ENCODE assay signal across 28 cellular contexts in the genomic region with DNA sequence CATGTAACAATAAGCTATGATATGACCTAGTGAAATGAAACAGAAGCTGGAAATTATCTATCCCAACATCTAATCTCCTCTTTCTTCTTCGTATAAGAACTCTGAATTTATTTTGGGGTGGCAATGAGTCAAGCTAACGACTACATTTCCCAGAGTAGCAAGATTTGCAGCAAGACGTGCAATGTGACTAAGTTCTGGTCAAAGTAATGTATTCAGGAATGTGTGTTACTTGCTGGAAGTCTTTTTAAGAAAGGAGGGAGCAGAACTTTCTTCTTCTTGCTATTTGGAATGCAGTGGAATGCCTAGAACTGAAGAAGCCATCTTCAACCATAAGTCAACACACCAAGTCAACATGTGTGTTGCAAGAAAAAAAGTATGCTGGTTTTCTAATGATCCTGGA.
DNase-seq lines count a peak whose midpoint lies in the region; ATAC-seq and TF ChIP-seq lines count a peak whose summit lies in the region.
"Had no signal": no experiment of that assay in that cellular context is flagged by ENCODE, and none has a peak within 500 bp of the region (broad histone marks: within the 10 kb centered on the region; RNA-seq: fewer than 3 reads in every experiment).

No MANE protein-coding gene starts in this region.

- CTCF ChIA-PET in IMR-90 (lab: Yijun Ruan, JAX) = no interaction called here
- CTCF ChIA-PET in CD8-positive, alpha-beta memory T cell (lab: Charles Lee) = no interaction called here

- TF ChIP-seq POLR2A in IMR-90 (IDR thresholded peaks at IDR 0.05; ENCODE audit: low read depth, low read length) (no peak), body of pancreas (IDR thresholded peaks at IDR 0.05) (no peak)

- H2AK9ac ChIP-seq in IMR-90 (replicated peaks; ENCODE audit: low read depth, low read length, poor library complexity) = no peak overlapping the region

- H3K4me3 ChIP-seq in AG09309 (ENCODE audit: control insufficient read depth, low read depth, low read length) (no peak overlapping the region), IMR-90 (ENCODE audit: insufficient read depth, low read depth, low read length) (no peak overlapping the region), choroid plexus epithelial cell (ENCODE audit: low read depth, low read length) (no peak overlapping the region), left lung (no peak overlapping the region), body of pancreas (no peak overlapping the region)
- H3K4me3 ChIP-seq in CD8-positive, alpha-beta memory T cell (ENCODE audit: low read length) = no peak overlapping the region
- H3K4me3 ChIP-seq: cardiac muscle cell, heart right ventricle had no signal

- no peak overlapping the region for H3K9ac ChIP-seq in IMR-90 (ENCODE audit: low read depth, low read length)

- no peak overlapping the region for H3K18ac ChIP-seq in IMR-90 (ENCODE audit: low read depth, low read length)

- H2BK15ac ChIP-seq in IMR-90 (ENCODE audit: low read depth, low read length) = no peak overlapping the region

- peaks cover 0 to 6% (median 3%) of the 10 kb centered on the region in 5 donors for H3K9me3 Mint-ChIP-seq in CD8-positive, alpha-beta memory T cell

- H3K14ac ChIP-seq in IMR-90 (replicated peaks; ENCODE audit: low read depth, low read length) = no peak overlapping the region

- no peak for TF ChIP-seq CTCF in AG09309 (IDR thresholded peaks at IDR 0.05; ENCODE audit: control insufficient read depth, insufficient read depth, low read depth, low read length, missing control alignments)
- no peak for TF ChIP-seq CTCF in IMR-90 (conservative IDR thresholded peaks at IDR 0.05; ENCODE audit: low read depth, low read length)
- no peak for TF ChIP-seq CTCF in choroid plexus epithelial cell (conservative IDR thresholded peaks at IDR 0.05; ENCODE audit: low read depth, low read length)
- no peak for TF ChIP-seq CTCF in left lung (IDR thresholded peaks at IDR 0.05)
- TF ChIP-seq CTCF in body of pancreas (IDR thresholded peaks at IDR 0.05) = no peak

- H3K9me1 ChIP-seq in IMR-90 (ENCODE audit: insufficient read depth, low read length) = no peaks in the 10 kb centered on the region

- H3K9me3 ChIP-seq in IMR-90 (ENCODE audit: control insufficient read depth, insufficient read depth, low read length) (no peaks in the 10 kb centered on the region), left lung (no peaks in the 10 kb centered on the region), body of pancreas (no peaks in the 10 kb centered on the region)
- no peaks in the 10 kb centered on the region for H3K9me3 ChIP-seq in CD8-positive, alpha-beta memory T cell (ENCODE audit: low read length)
- H3K9me3 ChIP-seq: heart right ventricle had no signal

- no peaks in the 10 kb centered on the region for H4K20me1 ChIP-seq in IMR-90 (ENCODE audit: insufficient read depth, low read length)

- peak; percentile 65 for ATAC-seq in IMR-90 (ENCODE audit: low read depth)
- peak; percentile 49 for ATAC-seq in left lung
- ATAC-seq in body of pancreas = no peak
- ATAC-seq: heart right ventricle; HepG2; left cardiac atrium; naive thymus-derived CD4-positive, alpha-beta T cell; Right ventricle myocardium inferior; stimulated activated naive B cell treated with anti-CD40 and anti-IgM and Interleukin-4, amounts not matched to agents 10 μg/mL and 1 μg/mL and 100 μg/mL, for 72 hours had no signal

- H2AFZ ChIP-seq in IMR-90 (replicated peaks; ENCODE audit: low read length, poor library complexity) = no peak overlapping the region

- no peak overlapping the region for H2AK5ac ChIP-seq in IMR-90 (ENCODE audit: low read depth, low read length)

- H3K27me3 ChIP-seq in IMR-90 (ENCODE audit: control insufficient read depth, insufficient read depth, low read length) (no peaks in the 10 kb centered on the region), left lung (no peaks in the 10 kb centered on the region), body of pancreas (no peaks in the 10 kb centered on the region)
- no peaks in the 10 kb centered on the region for H3K27me3 ChIP-seq in CD8-positive, alpha-beta memory T cell (ENCODE audit: insufficient read depth, low read length, poor library complexity, severe bottlenecking)
- H3K27me3 ChIP-seq: cardiac muscle cell, heart right ventricle had no signal

- POLR2A ChIA-PET in IMR-90 (lab: Charles Lee; ENCODE audit: unreplicated experiment) = no interaction called here
- POLR2A ChIA-PET in CD8-positive, alpha-beta memory T cell (lab: Charles Lee) = no interaction called here

- H3K27me3 Mint-ChIP-seq in CD8-positive, alpha-beta memory T cell = no peaks in the 10 kb centered on the region
- H3K27me3 Mint-ChIP-seq: activated CD4-positive, alpha-beta memory T cell treated with anti-CD3 and anti-CD28 coated beads for 36 hours; naive thymus-derived CD4-positive, alpha-beta T cell; stimulated activated naive B cell treated with anti-CD40 and anti-IgM and Interleukin-4, amounts not matched to agents 10 μg/mL and 1 μg/mL and 100 μg/mL, for 72 hours had no signal

- no peak overlapping the region for H3K4ac ChIP-seq in IMR-90 (ENCODE audit: low read depth, low read length)

- TF ChIP-seq RAD21 in IMR-90 (IDR thresholded peaks at IDR 0.05; ENCODE audit: low read length) = no peak

- H4K8ac ChIP-seq in IMR-90 (ENCODE audit: low read depth in 2 of 2, low read length in 2 of 2) = no peak overlapping the region

- H3K27ac ChIP-seq in IMR-90 (ENCODE audit: insufficient read depth, low read length) = no peak overlapping the region
- H3K27ac ChIP-seq in left lung = no peak overlapping the region
- H3K27ac ChIP-seq in CD8-positive, alpha-beta memory T cell (ENCODE audit: low read depth, low read length) = no peak overlapping the region
- H3K27ac ChIP-seq in body of pancreas = no peak overlapping the region
- H3K27ac ChIP-seq: cardiac muscle cell, heart right ventricle had no signal

- no CpG with 5 or more reads among the region's 3 CpGs for WGBS in IMR-90 (ENCODE audit: extremely low coverage in 2 of 2, insufficient read length in 1 of 2), 2 experiments
- 51 to 61% methylated on average over 3 of the region's 3 CpGs for WGBS in body of pancreas, 2 donors

- dilution Hi-C loops in IMR-90 (cut with HindIII; ENCODE audit: low sequenced_read_pairs, unreplicated experiment) = no loop called here

- H4K5ac ChIP-seq in IMR-90 (ENCODE audit: low read depth, low read length) = no peak overlapping the region

- H3K36me3 Mint-ChIP-seq in CD8-positive, alpha-beta memory T cell = no peaks in the 10 kb centered on the region
- H3K36me3 Mint-ChIP-seq: activated CD4-positive, alpha-beta memory T cell treated with anti-CD3 and anti-CD28 coated beads for 36 hours; naive thymus-derived CD4-positive, alpha-beta T cell had no signal

- H3K4me1 ChIP-seq in IMR-90 (ENCODE audit: control insufficient read depth, insufficient read depth, low read length) (no peaks in the 10 kb centered on the region; the same call in 1 of the 2 replicates), left lung (peaks cover 0 to 20% of the 10 kb centered on the region in 2 donors), body of pancreas (no peaks in the 10 kb centered on the region)
- no peaks in the 10 kb centered on the region for H3K4me1 ChIP-seq in CD8-positive, alpha-beta memory T cell (ENCODE audit: insufficient read depth, low read length)

- no peak overlapping the region for H2BK20ac ChIP-seq in IMR-90 (ENCODE audit: low read depth, low read length)

- intact Hi-C loops in IMR-90 (cut with micrococcal nuclease) (loop anchor here (5.0 kb wide), 1 partner anchor 47 kb away; no protein-coding TSS in a partner anchor), left lung (cut with DNase I) (no loop called here), body of pancreas (cut with DNase I) (no loop called here)

- H3K56ac ChIP-seq in IMR-90 (ENCODE audit: extremely low read depth, insufficient read depth, low read length) = no peak overlapping the region

- no peak overlapping the region for H3K27ac Mint-ChIP-seq in CD8-positive, alpha-beta memory T cell
- H3K27ac Mint-ChIP-seq: activated CD4-positive, alpha-beta memory T cell treated with anti-CD3 and anti-CD28 coated beads for 36 hours; naive thymus-derived CD4-positive, alpha-beta T cell; stimulated activated naive B cell treated with anti-CD40 and anti-IgM and Interleukin-4, amounts not matched to agents 10 μg/mL and 1 μg/mL and 100 μg/mL, for 72 hours had no signal

- no peak overlapping the region for H3K23ac ChIP-seq in IMR-90 (ENCODE audit: low read depth, low read length)

- H3K4me1 Mint-ChIP-seq in CD8-positive, alpha-beta memory T cell = no peaks in the 10 kb centered on the region
- H3K4me1 Mint-ChIP-seq: naive thymus-derived CD4-positive, alpha-beta T cell had no signal

- no peak overlapping the region for H4K91ac ChIP-seq in IMR-90 (ENCODE audit: insufficient read depth, low read depth, low read length)

- DNase-seq in AG09309 (ENCODE audit: low read depth) (peak; percentile 46), IMR-90 (peak; percentile 67), choroid plexus epithelial cell (ENCODE audit: low read depth) (peak; percentile 69), left lung (no peak), RPMI8226 (no peak), body of pancreas (no peak)
- no peak for DNase-seq in CD8-positive, alpha-beta memory T cell
- no peak for DNase-seq in activated CD4-positive, alpha-beta T cell treated with anti-CD3 and anti-CD28 coated beads for 4 hours
- DNase-seq: activated CD4-positive, alpha-beta memory T cell treated with anti-CD3 and anti-CD28 coated beads for 36 hours; activated CD4-positive, CD25-positive, alpha-beta regulatory T cell; activated gamma-delta T cell treated with Interleukin-2 at 50 U/mL for 16 hours; activated T-cell treated with anti-CD3 and anti-CD28 coated beads for 4 hours; COR-L47; cortex of kidney; DMS79 treated with DMSO at 0.1 percent for 48 hours; H7; heart right ventricle; left cardiac atrium; mesendoderm; naive thymus-derived CD4-positive, alpha-beta T cell; NCI-H1105 treated with DMSO at 0.1 percent for 48 hours; NCI-H2029 treated with DMSO at 0.1 percent for 48 hours; stimulated activated CD4-positive, alpha-beta T cell treated with anti-CD3 and anti-CD28 coated beads, Interleukin-4, amount 100 ng/mL, for 24 hours; stimulated activated naive B cell treated with anti-CD40 and anti-IgM and Interleukin-4, amounts not matched to agents 10 μg/mL and 1 μg/mL and 100 μg/mL, for 72 hours; T1000 had no signal

- BruUV-seq in IMR-90 (replicated peaks; lab: Mats Ljungman, UMichigan) = no TSS peak

- H3K36me3 ChIP-seq in IMR-90 (ENCODE audit: control insufficient read depth, insufficient read depth, low read length) (no peaks in the 10 kb centered on the region), left lung (no peaks in the 10 kb centered on the region), body of pancreas (replicated peaks in 1 of 2; ENCODE audit: insufficient read depth in 1 of 2, low read depth in 2 of 2) (no peaks in the 10 kb centered on the region)
- H3K36me3 ChIP-seq in CD8-positive, alpha-beta memory T cell (ENCODE audit: insufficient read depth, low read length) = no peaks in the 10 kb centered on the region
- H3K36me3 ChIP-seq: cardiac muscle cell, heart right ventricle had no signal

- in situ Hi-C loops in IMR-90 (cut with MboI; ENCODE audit: low sequenced_read_pairs) = no loop called here

- peak overlapping the region; percentile 9 for H2BK5ac ChIP-seq in IMR-90 (ENCODE audit: low read depth, low read length, poor library complexity, severe bottlenecking)

- H3K79me1 ChIP-seq in IMR-90 (ENCODE audit: low read depth in 1 of 2, low read length in 2 of 2) = no peaks in the 10 kb centered on the region

- H3K4me3 Mint-ChIP-seq in CD8-positive, alpha-beta memory T cell = no peak overlapping the region
- H3K4me3 Mint-ChIP-seq: activated CD4-positive, alpha-beta memory T cell treated with anti-CD3 and anti-CD28 coated beads for 36 hours; naive thymus-derived CD4-positive, alpha-beta T cell; stimulated activated naive B cell treated with anti-CD40 and anti-IgM and Interleukin-4, amounts not matched to agents 10 μg/mL and 1 μg/mL and 100 μg/mL, for 72 hours had no signal

- H2BK120ac ChIP-seq in IMR-90 (ENCODE audit: low read depth, low read length) = no peak overlapping the region

- no peak overlapping the region; the same call in 1 of the 2 replicates for H3K4me2 ChIP-seq in IMR-90 (ENCODE audit: low read depth, low read length)

Comparison
In these comparisons a context has a peak if more than half of its experiments do, and no peak if none do; other contexts are left out.
1. DNase-seq: peak in AG09309 (single experiment), IMR-90 (single experiment) and choroid plexus epithelial cell (single experiment); none in left lung (0 of 2), CD8-positive, alpha-beta memory T cell (0 of 5), activated CD4-positive, alpha-beta T cell treated with anti-CD3 and anti-CD28 coated beads for 4 hours (0 of 2), RPMI8226 (single experiment) and body of pancreas (0 of 4).